In genomic region chr3:10511809-10512494, GRCh38 we compare ENCODE assay signal across 17 cellular contexts. TPM values are rescaled to one million over a fixed set of nuclear protein-coding genes. Genes with fewer than 3 reads are reported as not detected.
DNase-seq lines count a peak whose midpoint lies in the region; ATAC-seq and TF ChIP-seq lines count a peak whose summit lies in the region.
"Had no signal": no experiment of that assay in that cellular context is flagged by ENCODE, and none has a peak within 500 bp of the region (broad histone marks: within the 10 kb centered on the region; RNA-seq: fewer than 3 reads in every experiment).

No MANE protein-coding gene starts in this region.

- H3K27me3 ChIP-seq in Caco-2 (replicated peaks; ENCODE audit: control insufficient read depth, insufficient read depth, low read length) = no peaks in the 10 kb centered on the region
- H3K27me3 ChIP-seq: testis had no signal

- TF ChIP-seq CTCF in AG09309 (IDR thresholded peaks at IDR 0.05; ENCODE audit: control insufficient read depth, insufficient read depth, low read depth, low read length, missing control alignments) (no peak), astrocyte of the spinal cord (IDR thresholded peaks at IDR 0.05; ENCODE audit: low read depth, low read length) (no peak), Caco-2 (IDR thresholded peaks at IDR 0.05; ENCODE audit: insufficient read depth in 1 of 2, low read depth in 1 of 2, low read length in 1 of 2, severe bottlenecking in 1 of 2, unreplicated experiment in 1 of 2) (no peak)

- H3K9me3 Mint-ChIP-seq in Caco-2 (ENCODE audit: unreplicated experiment) = no peaks in the 10 kb centered on the region

- no peaks in the 10 kb centered on the region for H3K36me3 ChIP-seq in Caco-2 (ENCODE audit: control insufficient read depth, insufficient read depth, low read length)
- H3K36me3 ChIP-seq: heart left ventricle had no signal

- no TSS peak for BruUV-seq in Caco-2 (replicated peaks; lab: Mats Ljungman, UMichigan)

- ATAC-seq in HG03175 (IDR thresholded peaks at IDR 0.05; ENCODE audit: unreplicated experiment) = no peak
- ATAC-seq: heart left ventricle, left colon had no signal

- DNase-seq in AG09309 (ENCODE audit: low read depth) (peak; percentile 27), HS-27A (ENCODE audit: low read depth) (peak; percentile 69), astrocyte of the spinal cord (ENCODE audit: low read depth, low spot score) (peak; percentile 79), kidney tubule cell (ENCODE audit: low spot score) (peak; percentile 6), NCI-H187 (lab: John Stamatoyannopoulos, UW) (no peak), Caco-2 (no peak), NCI-H2107 (lab: John Stamatoyannopoulos, UW) (no peak)
- DNase-seq: activated gamma-delta T cell, C1 segment of cervical spinal cord, caudate nucleus, left colon, NCI-H1417, NCI-H446 treated with DMSO at 0.1 percent for 48 hours, psoas muscle, testis had no signal

- H3K4me3 ChIP-seq in AG09309 (ENCODE audit: control insufficient read depth, low read depth, low read length) = no peak overlapping the region
- H3K4me3 ChIP-seq in astrocyte of the spinal cord (ENCODE audit: low read depth, low read length) = no peak overlapping the region
- H3K4me3 ChIP-seq in Caco-2 (ENCODE audit: low read depth, low read length) = no peak overlapping the region
- H3K4me3 ChIP-seq: heart left ventricle, psoas muscle, testis had no signal

- H3K4me3 Mint-ChIP-seq in Caco-2 (ENCODE audit: unreplicated experiment) = no peak overlapping the region

- intact Hi-C loops in Caco-2 (cut with micrococcal nuclease; ENCODE audit: unreplicated experiment) = no loop called here

- no peak overlapping the region for H3K27ac Mint-ChIP-seq in Caco-2 (ENCODE audit: unreplicated experiment)

- CTCF ChIA-PET in Caco-2 (lab: Charles Lee) = no interaction called here

- peaks cover 5% of the 10 kb centered on the region; the same call in 1 of the 2 replicates for H3K4me1 ChIP-seq in Caco-2
- H3K4me1 ChIP-seq: testis had no signal

- no peaks in the 10 kb centered on the region for H3K36me3 Mint-ChIP-seq in Caco-2 (ENCODE audit: insufficient read depth, unreplicated experiment)

- H3K4me1 Mint-ChIP-seq in Caco-2 (ENCODE audit: low read depth, unreplicated experiment) = peaks cover 4% of the 10 kb centered on the region

- no peaks in the 10 kb centered on the region for H3K9me3 ChIP-seq in Caco-2
- H3K9me3 ChIP-seq: heart left ventricle, psoas muscle, testis had no signal

- POLR2A ChIA-PET in Caco-2 (lab: Charles Lee) = no interaction called here

- peaks cover 11% of the 10 kb centered on the region for H3K27me3 Mint-ChIP-seq in Caco-2 (ENCODE audit: insufficient read depth, unreplicated experiment)

- in situ Hi-C loops in astrocyte of the spinal cord (cut with HindIII; ENCODE audit: low sequenced_read_pairs) = no loop called here

RNA-seq across cellular contexts. Expression of gene ATP2B2, which starts 6.6 kb away (rescaled TPM):
- not detected in 2 replicates for total RNA-seq in Caco-2 (2022)

Comparison
In these comparisons a context has a peak if more than half of its experiments do, and no peak if none do; other contexts are left out.
1. DNase-seq: peak in AG09309 (single experiment), HS-27A (single experiment), astrocyte of the spinal cord (single experiment) and kidney tubule cell (single experiment); none in NCI-H187 (0 of 2), Caco-2 (0 of 2) and NCI-H2107 (single experiment).